1 cellular context compared by ENCODE assay signal in the genomic region with DNA sequence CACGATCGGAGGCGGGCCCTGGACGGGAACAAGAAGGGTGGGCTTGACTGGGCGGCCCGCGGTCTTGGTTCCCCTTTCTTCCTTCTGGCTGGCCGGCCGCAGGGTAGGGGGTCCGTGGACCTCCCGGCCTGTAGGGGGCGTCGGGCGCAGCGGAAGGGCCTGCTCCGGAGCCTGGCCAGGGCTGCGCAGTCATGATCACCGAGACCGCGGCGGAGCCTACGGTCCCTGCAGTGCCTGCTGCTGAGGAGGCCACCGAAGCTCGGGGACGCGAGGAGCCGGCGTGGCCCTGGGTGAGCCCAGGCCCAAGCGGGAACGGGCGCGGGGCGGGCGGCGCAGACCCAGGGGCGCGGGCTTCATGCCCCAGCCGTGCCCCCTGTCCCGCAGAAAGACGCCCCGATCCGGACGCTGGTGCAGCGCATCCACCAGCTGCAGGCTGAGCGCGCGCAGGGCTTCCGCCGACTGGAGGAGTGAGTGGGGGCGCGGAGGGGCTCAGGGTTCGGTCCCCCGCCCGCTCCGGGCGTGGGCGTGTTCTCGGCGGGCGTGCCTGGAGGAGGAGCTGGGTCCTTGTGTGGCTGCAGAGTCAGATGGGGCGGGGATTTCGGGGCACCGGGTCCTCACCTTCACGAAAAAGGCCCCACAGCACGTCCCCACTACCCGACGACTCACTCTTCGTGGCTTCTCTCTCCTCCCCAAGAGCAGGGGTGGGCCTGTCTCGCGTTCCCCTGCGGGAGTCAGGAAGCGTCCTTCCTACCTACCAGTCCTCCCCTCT.
TF ChIP-seq lines count a peak whose summit lies in the region.

A gene (plus strand): TSS at position 188 of the 769 bp plus-strand sequence. CDS start 4 bp downstream, at position 192.

TF ChIP-seq in HepG2, 621 proteins besides CTCF, POLR2A, EP300 and RAD21 (continued from another document and continues in another):
- TF ChIP-seq, protein P1, sequence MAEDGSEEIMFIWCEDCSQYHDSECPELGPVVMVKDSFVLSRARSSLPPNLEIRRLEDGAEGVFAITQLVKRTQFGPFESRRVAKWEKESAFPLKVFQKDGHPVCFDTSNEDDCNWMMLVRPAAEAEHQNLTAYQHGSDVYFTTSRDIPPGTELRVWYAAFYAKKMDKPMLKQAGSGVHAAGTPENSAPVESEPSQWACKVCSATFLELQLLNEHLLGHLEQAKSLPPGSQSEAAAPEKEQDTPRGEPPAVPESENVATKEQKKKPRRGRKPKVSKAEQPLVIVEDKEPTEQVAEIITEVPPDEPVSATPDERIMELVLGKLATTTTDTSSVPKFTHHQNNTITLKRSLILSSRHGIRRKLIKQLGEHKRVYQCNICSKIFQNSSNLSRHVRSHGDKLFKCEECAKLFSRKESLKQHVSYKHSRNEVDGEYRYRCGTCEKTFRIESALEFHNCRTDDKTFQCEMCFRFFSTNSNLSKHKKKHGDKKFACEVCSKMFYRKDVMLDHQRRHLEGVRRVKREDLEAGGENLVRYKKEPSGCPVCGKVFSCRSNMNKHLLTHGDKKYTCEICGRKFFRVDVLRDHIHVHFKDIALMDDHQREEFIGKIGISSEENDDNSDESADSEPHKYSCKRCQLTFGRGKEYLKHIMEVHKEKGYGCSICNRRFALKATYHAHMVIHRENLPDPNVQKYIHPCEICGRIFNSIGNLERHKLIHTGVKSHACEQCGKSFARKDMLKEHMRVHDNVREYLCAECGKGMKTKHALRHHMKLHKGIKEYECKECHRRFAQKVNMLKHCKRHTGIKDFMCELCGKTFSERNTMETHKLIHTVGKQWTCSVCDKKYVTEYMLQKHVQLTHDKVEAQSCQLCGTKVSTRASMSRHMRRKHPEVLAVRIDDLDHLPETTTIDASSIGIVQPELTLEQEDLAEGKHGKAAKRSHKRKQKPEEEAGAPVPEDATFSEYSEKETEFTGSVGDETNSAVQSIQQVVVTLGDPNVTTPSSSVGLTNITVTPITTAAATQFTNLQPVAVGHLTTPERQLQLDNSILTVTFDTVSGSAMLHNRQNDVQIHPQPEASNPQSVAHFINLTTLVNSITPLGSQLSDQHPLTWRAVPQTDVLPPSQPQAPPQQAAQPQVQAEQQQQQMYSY (CRISPR knock-in tag; IDR thresholded peaks at IDR 0.05) = peak; percentile 2; the same call in 1 of the 2 replicates
- peak; percentile 59; the same call in 1 of the 2 replicates for TF ChIP-seq ZSCAN20 (CRISPR knock-in tag; IDR thresholded peaks at IDR 0.05; ENCODE audit: borderline replicate concordance)
- no peak; the same call in 1 of the 2 replicates for TF ChIP-seq NR1H2 (CRISPR knock-in tag; IDR thresholded peaks at IDR 0.05; ENCODE audit: borderline replicate concordance, low read depth)
- peak; percentile 8; the same call in 1 of the 2 replicates for TF ChIP-seq SOX5 (CRISPR knock-in tag; IDR thresholded peaks at IDR 0.05; ENCODE audit: borderline replicate concordance)
- TF ChIP-seq, protein P2, sequence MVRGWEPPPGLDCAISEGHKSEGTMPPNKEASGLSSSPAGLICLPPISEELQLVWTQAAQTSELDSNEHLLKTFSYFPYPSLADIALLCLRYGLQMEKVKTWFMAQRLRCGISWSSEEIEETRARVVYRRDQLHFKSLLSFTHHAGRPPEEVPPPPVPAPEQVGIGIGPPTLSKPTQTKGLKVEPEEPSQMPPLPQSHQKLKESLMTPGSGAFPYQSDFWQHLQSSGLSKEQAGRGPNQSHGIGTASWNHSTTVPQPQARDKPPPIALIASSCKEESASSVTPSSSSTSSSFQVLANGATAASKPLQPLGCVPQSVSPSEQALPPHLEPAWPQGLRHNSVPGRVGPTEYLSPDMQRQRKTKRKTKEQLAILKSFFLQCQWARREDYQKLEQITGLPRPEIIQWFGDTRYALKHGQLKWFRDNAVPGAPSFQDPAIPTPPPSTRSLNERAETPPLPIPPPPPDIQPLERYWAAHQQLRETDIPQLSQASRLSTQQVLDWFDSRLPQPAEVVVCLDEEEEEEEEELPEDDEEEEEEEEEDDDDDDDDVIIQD (CRISPR knock-in tag; IDR thresholded peaks at IDR 0.05; ENCODE audit: low read depth) = peak; percentile 34; the same call in 1 of the 2 replicates
- no peak for TF ChIP-seq CREM (IDR thresholded peaks at IDR 0.05)
- no peak for TF ChIP-seq CREM (CRISPR knock-in tag; IDR thresholded peaks at IDR 0.05)
- no peak for TF ChIP-seq ZNF224 (CRISPR knock-in tag; IDR thresholded peaks at IDR 0.05)
- TF ChIP-seq POLR2AphosphoS2 (IDR thresholded peaks at IDR 0.05; ENCODE audit: low read depth, low read length) = no peak
- peak; percentile 63; the same call in 1 of the 2 replicates for TF ChIP-seq ESRRA (CRISPR knock-in tag; IDR thresholded peaks at IDR 0.05; ENCODE audit: low read depth)
- TF ChIP-seq ZNF160 (CRISPR knock-in tag; IDR thresholded peaks at IDR 0.05) = peak; percentile 64; the same call in 1 of the 2 replicates
- no peak for TF ChIP-seq PCBP2 (optimal IDR thresholded peaks at IDR 0.05; ENCODE audit: low read depth, low read length, poor library complexity, severe bottlenecking)
- TF ChIP-seq, protein P3, sequence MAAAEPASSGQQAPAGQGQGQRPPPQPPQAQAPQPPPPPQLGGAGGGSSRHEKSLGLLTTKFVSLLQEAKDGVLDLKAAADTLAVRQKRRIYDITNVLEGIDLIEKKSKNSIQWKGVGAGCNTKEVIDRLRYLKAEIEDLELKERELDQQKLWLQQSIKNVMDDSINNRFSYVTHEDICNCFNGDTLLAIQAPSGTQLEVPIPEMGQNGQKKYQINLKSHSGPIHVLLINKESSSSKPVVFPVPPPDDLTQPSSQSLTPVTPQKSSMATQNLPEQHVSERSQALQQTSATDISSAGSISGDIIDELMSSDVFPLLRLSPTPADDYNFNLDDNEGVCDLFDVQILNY (CRISPR knock-in tag; conservative IDR thresholded peaks at IDR 0.05) = peak; percentile 64
- TF ChIP-seq ZNF337 (CRISPR knock-in tag; IDR thresholded peaks at IDR 0.05; ENCODE audit: borderline replicate concordance, low read depth) = peak; percentile 54; the same call in 1 of the 2 replicates
- TF ChIP-seq HDAC2 (CRISPR knock-in tag; IDR thresholded peaks at IDR 0.05) = peak; percentile 62
- no peak for TF ChIP-seq ASH2L (IDR thresholded peaks at IDR 0.05; ENCODE audit: insufficient read length, low read depth, low read length)
- TF ChIP-seq, protein P4, sequence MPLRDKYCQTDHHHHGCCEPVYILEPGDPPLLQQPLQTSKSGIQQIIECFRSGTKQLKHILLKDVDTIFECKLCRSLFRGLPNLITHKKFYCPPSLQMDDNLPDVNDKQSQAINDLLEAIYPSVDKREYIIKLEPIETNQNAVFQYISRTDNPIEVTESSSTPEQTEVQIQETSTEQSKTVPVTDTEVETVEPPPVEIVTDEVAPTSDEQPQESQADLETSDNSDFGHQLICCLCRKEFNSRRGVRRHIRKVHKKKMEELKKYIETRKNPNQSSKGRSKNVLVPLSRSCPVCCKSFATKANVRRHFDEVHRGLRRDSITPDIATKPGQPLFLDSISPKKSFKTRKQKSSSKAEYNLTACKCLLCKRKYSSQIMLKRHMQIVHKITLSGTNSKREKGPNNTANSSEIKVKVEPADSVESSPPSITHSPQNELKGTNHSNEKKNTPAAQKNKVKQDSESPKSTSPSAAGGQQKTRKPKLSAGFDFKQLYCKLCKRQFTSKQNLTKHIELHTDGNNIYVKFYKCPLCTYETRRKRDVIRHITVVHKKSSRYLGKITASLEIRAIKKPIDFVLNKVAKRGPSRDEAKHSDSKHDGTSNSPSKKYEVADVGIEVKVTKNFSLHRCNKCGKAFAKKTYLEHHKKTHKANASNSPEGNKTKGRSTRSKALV (CRISPR knock-in tag; IDR thresholded peaks at IDR 0.05) = peak; percentile 17; the same call in 1 of the 2 replicates
- TF ChIP-seq ZNF264 (CRISPR knock-in tag; IDR thresholded peaks at IDR 0.05) = peak; percentile 18; the same call in 1 of the 2 replicates
- TF ChIP-seq, protein P5, sequence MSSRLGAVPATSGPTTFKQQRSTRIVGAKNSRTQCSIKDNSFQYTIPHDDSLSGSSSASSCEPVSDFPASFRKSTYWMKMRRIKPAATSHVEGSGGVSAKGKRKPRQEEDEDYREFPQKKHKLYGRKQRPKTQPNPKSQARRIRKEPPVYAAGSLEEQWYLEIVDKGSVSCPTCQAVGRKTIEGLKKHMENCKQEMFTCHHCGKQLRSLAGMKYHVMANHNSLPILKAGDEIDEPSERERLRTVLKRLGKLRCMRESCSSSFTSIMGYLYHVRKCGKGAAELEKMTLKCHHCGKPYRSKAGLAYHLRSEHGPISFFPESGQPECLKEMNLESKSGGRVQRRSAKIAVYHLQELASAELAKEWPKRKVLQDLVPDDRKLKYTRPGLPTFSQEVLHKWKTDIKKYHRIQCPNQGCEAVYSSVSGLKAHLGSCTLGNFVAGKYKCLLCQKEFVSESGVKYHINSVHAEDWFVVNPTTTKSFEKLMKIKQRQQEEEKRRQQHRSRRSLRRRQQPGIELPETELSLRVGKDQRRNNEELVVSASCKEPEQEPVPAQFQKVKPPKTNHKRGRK (CRISPR knock-in tag; IDR thresholded peaks at IDR 0.05) = 0 out of 2 replicates have a peak, but pooled peaks have one; percentile 66
- TF ChIP-seq KDM6A (CRISPR knock-in tag; IDR thresholded peaks at IDR 0.05; ENCODE audit: low read depth) = 0 out of 2 replicates have a peak, but pooled peaks have one; percentile 18
- no peak for TF ChIP-seq ATRX (CRISPR knock-in tag; IDR thresholded peaks at IDR 0.05; ENCODE audit: borderline replicate concordance)
- peak; percentile 73; the same call in 1 of the 2 replicates for TF ChIP-seq ZBTB1 (CRISPR knock-in tag; IDR thresholded peaks at IDR 0.05; ENCODE audit: borderline replicate concordance)
- TF ChIP-seq CHD2 (IDR thresholded peaks at IDR 0.05; ENCODE audit: low read depth, low read length) = no peak
- no peak for TF ChIP-seq ZNF180 (CRISPR knock-in tag; IDR thresholded peaks at IDR 0.05; ENCODE audit: borderline replicate concordance, low read depth)
- TF ChIP-seq ZNF547 (CRISPR knock-in tag; IDR thresholded peaks at IDR 0.05) = no peak
- peak; percentile 52; the same call in 1 of the 2 replicates for TF ChIP-seq ZNF879 (CRISPR knock-in tag; IDR thresholded peaks at IDR 0.05)
- TF ChIP-seq, protein P6, sequence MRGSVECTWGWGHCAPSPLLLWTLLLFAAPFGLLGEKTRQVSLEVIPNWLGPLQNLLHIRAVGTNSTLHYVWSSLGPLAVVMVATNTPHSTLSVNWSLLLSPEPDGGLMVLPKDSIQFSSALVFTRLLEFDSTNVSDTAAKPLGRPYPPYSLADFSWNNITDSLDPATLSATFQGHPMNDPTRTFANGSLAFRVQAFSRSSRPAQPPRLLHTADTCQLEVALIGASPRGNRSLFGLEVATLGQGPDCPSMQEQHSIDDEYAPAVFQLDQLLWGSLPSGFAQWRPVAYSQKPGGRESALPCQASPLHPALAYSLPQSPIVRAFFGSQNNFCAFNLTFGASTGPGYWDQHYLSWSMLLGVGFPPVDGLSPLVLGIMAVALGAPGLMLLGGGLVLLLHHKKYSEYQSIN (CRISPR knock-in tag; IDR thresholded peaks at IDR 0.05; ENCODE audit: borderline replicate concordance) = no peak
- no peak; the same call in none of the 2 replicates for TF ChIP-seq MXD4 (CRISPR knock-in tag; IDR thresholded peaks at IDR 0.05)
- TF ChIP-seq TEAD2 (CRISPR knock-in tag; IDR thresholded peaks at IDR 0.05) = no peak
- peak; percentile 86 for TF ChIP-seq ZNF766 (CRISPR knock-in tag; IDR thresholded peaks at IDR 0.05; ENCODE audit: borderline replicate concordance)
- peak; percentile 91 for TF ChIP-seq ZNF331 (CRISPR knock-in tag; IDR thresholded peaks at IDR 0.05)
- TF ChIP-seq, protein P7, sequence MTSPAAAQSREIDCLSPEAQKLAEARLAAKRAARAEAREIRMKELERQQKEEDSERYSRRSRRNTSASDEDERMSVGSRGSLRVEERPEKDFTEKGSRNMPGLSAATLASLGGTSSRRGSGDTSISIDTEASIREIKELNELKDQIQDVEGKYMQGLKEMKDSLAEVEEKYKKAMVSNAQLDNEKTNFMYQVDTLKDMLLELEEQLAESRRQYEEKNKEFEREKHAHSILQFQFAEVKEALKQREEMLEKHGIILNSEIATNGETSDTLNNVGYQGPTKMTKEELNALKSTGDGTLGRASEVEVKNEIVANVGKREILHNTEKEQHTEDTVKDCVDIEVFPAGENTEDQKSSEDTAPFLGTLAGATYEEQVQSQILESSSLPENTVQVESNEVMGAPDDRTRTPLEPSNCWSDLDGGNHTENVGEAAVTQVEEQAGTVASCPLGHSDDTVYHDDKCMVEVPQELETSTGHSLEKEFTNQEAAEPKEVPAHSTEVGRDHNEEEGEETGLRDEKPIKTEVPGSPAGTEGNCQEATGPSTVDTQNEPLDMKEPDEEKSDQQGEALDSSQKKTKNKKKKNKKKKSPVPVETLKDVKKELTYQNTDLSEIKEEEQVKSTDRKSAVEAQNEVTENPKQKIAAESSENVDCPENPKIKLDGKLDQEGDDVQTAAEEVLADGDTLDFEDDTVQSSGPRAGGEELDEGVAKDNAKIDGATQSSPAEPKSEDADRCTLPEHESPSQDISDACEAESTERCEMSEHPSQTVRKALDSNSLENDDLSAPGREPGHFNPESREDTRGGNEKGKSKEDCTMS (CRISPR knock-in tag; conservative IDR thresholded peaks at IDR 0.05) = no peak
- TF ChIP-seq, protein P8, sequence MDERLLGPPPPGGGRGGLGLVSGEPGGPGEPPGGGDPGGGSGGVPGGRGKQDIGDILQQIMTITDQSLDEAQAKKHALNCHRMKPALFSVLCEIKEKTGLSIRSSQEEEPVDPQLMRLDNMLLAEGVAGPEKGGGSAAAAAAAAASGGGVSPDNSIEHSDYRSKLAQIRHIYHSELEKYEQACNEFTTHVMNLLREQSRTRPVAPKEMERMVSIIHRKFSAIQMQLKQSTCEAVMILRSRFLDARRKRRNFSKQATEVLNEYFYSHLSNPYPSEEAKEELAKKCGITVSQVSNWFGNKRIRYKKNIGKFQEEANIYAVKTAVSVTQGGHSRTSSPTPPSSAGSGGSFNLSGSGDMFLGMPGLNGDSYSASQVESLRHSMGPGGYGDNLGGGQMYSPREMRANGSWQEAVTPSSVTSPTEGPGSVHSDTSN (CRISPR knock-in tag; IDR thresholded peaks at IDR 0.05) = no peak
- TF ChIP-seq, protein P9, sequence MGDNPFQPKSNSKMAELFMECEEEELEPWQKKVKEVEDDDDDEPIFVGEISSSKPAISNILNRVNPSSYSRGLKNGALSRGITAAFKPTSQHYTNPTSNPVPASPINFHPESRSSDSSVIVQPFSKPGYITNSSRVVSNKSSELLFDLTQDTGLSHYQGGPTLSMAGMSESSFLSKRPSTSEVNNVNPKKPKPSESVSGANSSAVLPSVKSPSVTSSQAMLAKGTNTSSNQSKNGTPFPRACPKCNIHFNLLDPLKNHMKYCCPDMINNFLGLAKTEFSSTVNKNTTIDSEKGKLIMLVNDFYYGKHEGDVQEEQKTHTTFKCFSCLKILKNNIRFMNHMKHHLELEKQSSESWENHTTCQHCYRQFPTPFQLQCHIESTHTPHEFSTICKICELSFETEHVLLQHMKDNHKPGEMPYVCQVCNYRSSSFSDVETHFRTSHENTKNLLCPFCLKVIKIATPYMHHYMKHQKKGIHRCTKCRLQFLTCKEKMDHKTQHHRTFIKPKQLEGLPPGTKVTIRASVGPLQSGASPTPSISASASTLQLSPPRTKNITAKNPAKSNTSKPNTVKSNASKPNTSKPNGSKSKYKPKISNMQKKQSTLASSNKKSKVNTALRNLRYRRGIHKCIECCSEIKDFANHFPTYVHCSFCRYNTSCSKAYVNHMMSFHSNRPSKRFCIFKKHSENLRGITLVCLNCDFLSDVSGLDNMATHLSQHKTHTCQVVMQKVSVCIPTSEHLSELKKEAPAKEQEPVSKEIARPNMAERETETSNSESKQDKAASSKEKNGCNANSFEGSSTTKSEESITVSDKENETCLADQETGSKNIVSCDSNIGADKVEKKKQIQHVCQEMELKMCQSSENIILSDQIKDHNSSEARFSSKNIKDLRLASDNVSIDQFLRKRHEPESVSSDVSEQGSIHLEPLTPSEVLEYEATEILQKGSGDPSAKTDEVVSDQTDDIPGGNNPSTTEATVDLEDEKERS (CRISPR knock-in tag; IDR thresholded peaks at IDR 0.05) = no peak; the same call in 1 of the 2 replicates
- TF ChIP-seq RXRB (CRISPR knock-in tag; IDR thresholded peaks at IDR 0.05; ENCODE audit: borderline replicate concordance) = peak; percentile 73
- TF ChIP-seq, protein P10, sequence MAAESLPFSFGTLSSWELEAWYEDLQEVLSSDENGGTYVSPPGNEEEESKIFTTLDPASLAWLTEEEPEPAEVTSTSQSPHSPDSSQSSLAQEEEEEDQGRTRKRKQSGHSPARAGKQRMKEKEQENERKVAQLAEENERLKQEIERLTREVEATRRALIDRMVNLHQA (CRISPR knock-in tag; IDR thresholded peaks at IDR 0.05) = no peak
